14 cellular contexts compared by ENCODE assay signal in genomic region chr18:23547806-23548205, GRCh38. TPM values are rescaled to one million over a fixed set of nuclear protein-coding genes. Genes with fewer than 3 reads are reported as not detected.
A peak's percentile ranks its signal among the peaks of the same experiment; 100 is the strongest.
DNase-seq lines count a peak whose midpoint lies in the region; TF ChIP-seq lines count a peak whose summit lies in the region.
"Had no signal": no experiment of that assay in that cellular context is flagged by ENCODE, and none has a peak within 500 bp of the region (broad histone marks: within the 10 kb centered on the region; RNA-seq: fewer than 3 reads in every experiment).

No MANE protein-coding gene starts in this region.

- H3K4me3 ChIP-seq in breast epithelium (no peak overlapping the region), hepatocyte (no peak overlapping the region), suprapubic skin (no peak overlapping the region)
- H3K4me3 ChIP-seq: SK-N-MC, testis had no signal

- 56% methylated on average over 3 of the region's 3 CpGs for WGBS in hepatocyte (ENCODE audit: low lambda C conversion rate, missing lambda C conversion rate)
- WGBS in suprapubic skin, result 56% methylated on average over 3 of the region's 3 CpGs

- POLR2A ChIA-PET in MCF 10A (lab: Yijun Ruan, JAX), result interaction anchor here (1.1 to 1.6 kb wide), 6 partner anchors 17 to 40 kb away, joined by 3 to 5 read pairs (median 4); no protein-coding TSS in a partner anchor

- H3K27ac ChIP-seq in breast epithelium (no peak overlapping the region), hepatocyte (peak overlapping the region; percentile 51), suprapubic skin (peak overlapping the region; percentile 49)
- H3K27ac ChIP-seq: parathyroid adenoma, SK-N-MC, testis had no signal

- peak overlapping the region; percentile 74 for H3K27ac Mint-ChIP-seq in MCF 10A (ENCODE audit: low read depth, unreplicated experiment)

- TF ChIP-seq EP300 in suprapubic skin (IDR thresholded peaks at IDR 0.05), result no peak

- H3K9me2 ChIP-seq in hepatocyte (replicated peaks; ENCODE audit: insufficient read depth), result no peaks in the 10 kb centered on the region

- TF ChIP-seq CTCF in MCF 10A (IDR thresholded peaks at IDR 0.05; ENCODE audit: unreplicated experiment), result no peak
- TF ChIP-seq CTCF in breast epithelium (IDR thresholded peaks at IDR 0.05), result no peak
- TF ChIP-seq CTCF in hepatocyte (IDR thresholded peaks at IDR 0.05; ENCODE audit: poor library complexity), result no peak
- no peak for TF ChIP-seq CTCF in suprapubic skin (IDR thresholded peaks at IDR 0.05)

- no peaks in the 10 kb centered on the region for H3K9me3 ChIP-seq in breast epithelium
- no peaks in the 10 kb centered on the region for H3K9me3 ChIP-seq in hepatocyte (ENCODE audit: low read depth)
- H3K9me3 ChIP-seq in suprapubic skin, result no peaks in the 10 kb centered on the region
- H3K9me3 ChIP-seq: testis had no signal

- peak; percentile 70 for DNase-seq in MCF 10A (ENCODE audit: unreplicated experiment)
- DNase-seq in breast epithelium (ENCODE audit: low spot score in 2 of 2), result no peak
- DNase-seq in astrocyte of the hippocampus (ENCODE audit: low read depth, low spot score), result peak; percentile 7
- DNase-seq in hepatocyte (ENCODE audit: low spot score), result peak; percentile 60
- DNase-seq in suprapubic skin (ENCODE audit: low spot score in 2 of 2), result no peak
- DNase-seq in NCI-H1436 (lab: John Stamatoyannopoulos, UW), result no peak
- no peak for DNase-seq in Kasumi-1 (lab: John Stamatoyannopoulos, UW)
- no peak for DNase-seq in NCI-H1694 treated with DMSO at 0.1 percent for 48 hours (lab: John Stamatoyannopoulos, UW)
- DNase-seq: activated CD4-positive, CD25-positive, alpha-beta regulatory T cell; activated naive CD4-positive, alpha-beta T cell treated with anti-CD3 and anti-CD28 coated beads, Interleukin-2, amount 50 U/mL, for 16 hours; midbrain; testis had no signal

- BruUV-seq in MCF 10A (replicated peaks; lab: Mats Ljungman, UMichigan), result no TSS peak

- no peaks in the 10 kb centered on the region for H3K27me3 ChIP-seq in breast epithelium
- H3K27me3 ChIP-seq in hepatocyte, result no peaks in the 10 kb centered on the region
- no peaks in the 10 kb centered on the region for H3K27me3 ChIP-seq in suprapubic skin
- H3K27me3 ChIP-seq: testis had no signal

- H3K36me3 ChIP-seq in breast epithelium (no peaks in the 10 kb centered on the region), hepatocyte (replicated peaks; ENCODE audit: insufficient read depth, low read depth) (no peaks in the 10 kb centered on the region), suprapubic skin (peaks cover 74% of the 10 kb centered on the region)

- H2AFZ ChIP-seq in hepatocyte, result no peak overlapping the region
- H2AFZ ChIP-seq: parathyroid adenoma had no signal

- H3K4me3 Mint-ChIP-seq in MCF 10A (ENCODE audit: unreplicated experiment), result no peak overlapping the region

- CTCF ChIA-PET in MCF 10A (lab: Yijun Ruan, JAX), result interaction anchor here (0.8 to 2.3 kb wide), 2 partner anchors 32 to 265 kb away, joined by 3 to 10 read pairs; no protein-coding TSS in a partner anchor

- H3K4me1 Mint-ChIP-seq in MCF 10A (ENCODE audit: insufficient read depth, unreplicated experiment), result peaks cover 12% of the 10 kb centered on the region

- TF ChIP-seq POLR2A in breast epithelium (IDR thresholded peaks at IDR 0.05) (no peak), suprapubic skin (IDR thresholded peaks at IDR 0.05) (no peak)

- peaks cover 72% of the 10 kb centered on the region for H3K36me3 Mint-ChIP-seq in MCF 10A (ENCODE audit: insufficient read depth, unreplicated experiment)

- H3K4me1 ChIP-seq in breast epithelium (no peaks in the 10 kb centered on the region), hepatocyte (ENCODE audit: insufficient read depth) (no peaks in the 10 kb centered on the region), suprapubic skin (peaks cover 8% of the 10 kb centered on the region)

- H3K27me3 Mint-ChIP-seq in MCF 10A (ENCODE audit: insufficient read depth, unreplicated experiment), result no peaks in the 10 kb centered on the region

- H3K9me3 Mint-ChIP-seq in MCF 10A (ENCODE audit: unreplicated experiment), result no peaks in the 10 kb centered on the region

- H4K20me1 ChIP-seq in hepatocyte (ENCODE audit: insufficient read depth, poor library complexity, severe bottlenecking), result no peaks in the 10 kb centered on the region

- intact Hi-C loops in MCF 10A (cut with micrococcal nuclease), result loop anchor here (5.0 kb wide), 1 partner anchor 39 kb away; the partner anchor contains the start of gene NPC1
- intact Hi-C loops in breast epithelium (cut with DNase I; ENCODE audit: low total_unique reads), result no loop called here

- H3K4me2 ChIP-seq in hepatocyte, result no peak overlapping the region

- H3K79me2 ChIP-seq in hepatocyte, result no peaks in the 10 kb centered on the region
- H3K79me2 ChIP-seq: parathyroid adenoma had no signal

RNA-seq across cellular contexts. Expression of gene NPC1, which starts 38.5 kb away (rescaled TPM):
- total RNA-seq in MCF 10A (2022) (60.4 and 78.8 TPM in 2 replicates), breast epithelium (100 to 1,000 TPM in 1 of 3 donors, 10 to 100 TPM in 2; 39.5 to 100 (median 81.3) TPM), hepatocyte (57.5 and 77.2 TPM in 2 replicates), suprapubic skin (100 to 1,000 TPM in 1 of 4 donors, 10 to 100 TPM in 3; 73.5 to 132 (median 90.3) TPM)
- polyA plus RNA-seq in hepatocyte, result 52.5 and 54.0 TPM in 2 replicates

RNA-seq across cellular contexts. Expression of gene RMC1, which starts 44.5 kb away (rescaled TPM):
- 24.7 and 28.0 TPM in 2 replicates for total RNA-seq in MCF 10A (2022)
- 10 to 100 TPM; 22.2 to 33.0 (median 23.9) TPM for total RNA-seq in breast epithelium
- total RNA-seq in hepatocyte, result 20.8 and 26.6 TPM in 2 replicates
- polyA plus RNA-seq in hepatocyte, result 26.9 and 37.1 TPM in 2 replicates
- 10 to 100 TPM; 18.7 to 26.4 (median 23.0) TPM for total RNA-seq in suprapubic skin

Comparison
In these comparisons a context has a peak if more than half of its experiments do, and no peak if none do; other contexts are left out.
1. DNase-seq: peak in MCF 10A (single experiment), astrocyte of the hippocampus (single experiment) and hepatocyte (single experiment); none in breast epithelium (0 of 2), suprapubic skin (0 of 2), NCI-H1436 (single experiment), Kasumi-1 (0 of 2) and NCI-H1694 treated with DMSO at 0.1 percent for 48 hours (single experiment).
2. H3K27ac ChIP-seq: peak in hepatocyte (single experiment) and suprapubic skin (single experiment); none in breast epithelium (0 of 2).